In genomic region chr14:50759800-50760543, GRCh38 we compare ENCODE assay signal across 14 cellular contexts.
"Had no signal": no experiment of that assay in that cellular context is flagged by ENCODE, and none has a peak within 500 bp of the region (broad histone marks: within the 10 kb centered on the region; RNA-seq: fewer than 3 reads in every experiment).

No MANE protein-coding gene starts in this region.

- H3K27me3 Mint-ChIP-seq: naive thymus-derived CD8-positive, alpha-beta T cell had no signal

- DNase-seq: activated CD4-positive, alpha-beta T cell treated with anti-CD3 and anti-CD28 coated beads for 4 hours; activated CD8-positive, alpha-beta memory T cell treated with anti-CD3 and anti-CD28 coated beads for 24 hours; anterior cingulate cortex; colonic mucosa; foreskin keratinocyte; naive thymus-derived CD8-positive, alpha-beta T cell; nucleus accumbens; spleen; stimulated activated CD4-positive, alpha-beta T cell treated with anti-CD3 and anti-CD28 coated beads, Interleukin-1b, Interleukin-23, amount 100 ng/mL, for 48 hours; stimulated activated naive CD4-positive, alpha-beta T cell treated with Interleukin-2 at 50 U/mL for 16 hours; SW 1271; uterus had no signal

- H3K27ac Mint-ChIP-seq: activated naive CD4-positive, alpha-beta T cell treated with anti-CD3 and anti-CD28 coated beads, Interleukin-2, amount 50 U/mL, for 72 hours had no signal

- ATAC-seq: activated naive CD4-positive, alpha-beta T cell treated with anti-CD3 and anti-CD28 coated beads, Interleukin-2, amount 50 U/mL, for 72 hours; foreskin keratinocyte; naive thymus-derived CD8-positive, alpha-beta T cell; sciatic nerve had no signal

- H3K9me3 Mint-ChIP-seq: activated naive CD4-positive, alpha-beta T cell treated with anti-CD3 and anti-CD28 coated beads, Interleukin-2, amount 50 U/mL, for 72 hours; naive thymus-derived CD8-positive, alpha-beta T cell had no signal

- H3K4me3 Mint-ChIP-seq: naive thymus-derived CD8-positive, alpha-beta T cell had no signal
